Comparison of ENCODE assay signal across 18 cellular contexts in the genomic region with DNA sequence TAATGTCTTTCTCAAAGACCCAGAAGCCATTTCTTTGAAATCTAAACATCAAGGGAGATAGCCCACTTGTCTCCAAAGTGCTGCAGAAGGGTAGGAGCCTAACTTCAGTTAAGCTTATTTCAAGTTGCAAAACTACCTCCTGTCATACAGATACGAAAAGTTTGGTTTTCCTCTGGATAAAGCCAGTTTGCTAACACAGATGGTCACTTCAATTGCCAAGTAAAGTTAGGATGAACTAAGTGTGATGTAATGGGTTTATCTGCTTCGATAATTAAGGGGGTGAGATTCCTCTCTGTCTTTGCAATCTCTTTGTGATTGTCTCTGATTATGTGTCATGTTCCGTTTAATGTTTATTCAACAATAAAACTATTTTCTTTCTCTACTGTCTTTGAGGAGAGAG.
"Had no signal": no experiment of that assay in that cellular context is flagged by ENCODE, and none has a peak within 500 bp of the region (broad histone marks: within the 10 kb centered on the region; RNA-seq: fewer than 3 reads in every experiment).

No MANE protein-coding gene starts in this region.

- H3K27me3 Mint-ChIP-seq: activated CD4-positive, alpha-beta memory T cell treated with anti-CD3 and anti-CD28 coated beads, Interleukin-2, amount 10 ng/mL, durations not matched to agents 7 days and 5 days; activated naive CD8-positive, alpha-beta T cell had no signal

- ATAC-seq: activated CD8-positive, alpha-beta memory T cell treated with anti-CD3 and anti-CD28 coated beads, Interleukin-2, amount 10 ng/mL, durations not matched to agents 7 days and 5 days; left colon; lower lobe of right lung; T-cell had no signal

- H3K9me3 Mint-ChIP-seq: activated B cell treated with CpG ODN at 0.5 μM for 24 hours; activated CD4-positive, alpha-beta memory T cell treated with anti-CD3 and anti-CD28 coated beads, Interleukin-2, amount 10 ng/mL, durations not matched to agents 7 days and 5 days; nephron; T-cell had no signal

- H3K27ac ChIP-seq: cardiac muscle cell, lower lobe of right lung, tibial nerve, uterus had no signal

- H3K4me3 ChIP-seq: cardiac muscle cell, lower lobe of right lung, tibial nerve, uterus had no signal

- H3K4me1 Mint-ChIP-seq: activated B cell treated with CpG ODN at 0.5 μM for 24 hours; activated CD4-positive, alpha-beta memory T cell treated with anti-CD3 and anti-CD28 coated beads, Interleukin-2, amount 10 ng/mL, durations not matched to agents 7 days and 5 days; activated CD8-positive, alpha-beta memory T cell treated with anti-CD3 and anti-CD28 coated beads, Interleukin-2, amount 10 ng/mL, durations not matched to agents 7 days and 5 days; T-cell had no signal

- H3K4me3 Mint-ChIP-seq: activated B cell treated with CpG ODN at 0.5 μM for 24 hours; activated CD4-positive, alpha-beta memory T cell treated with anti-CD3 and anti-CD28 coated beads, Interleukin-2, amount 10 ng/mL, durations not matched to agents 7 days and 5 days; activated CD8-positive, alpha-beta memory T cell treated with anti-CD3 and anti-CD28 coated beads, Interleukin-2, amount 10 ng/mL, durations not matched to agents 7 days and 5 days; activated naive CD8-positive, alpha-beta T cell; nephron; T-cell had no signal

- FAIRE-seq: islet of Langerhans had no signal

- H3K4me1 ChIP-seq: lower lobe of right lung, tibial nerve, uterus had no signal

- H3K36me3 ChIP-seq: cardiac muscle cell, lower lobe of right lung, tibial nerve, uterus had no signal

- H3K27ac Mint-ChIP-seq: activated B cell treated with CpG ODN at 0.5 μM for 24 hours; activated CD4-positive, alpha-beta memory T cell treated with anti-CD3 and anti-CD28 coated beads, Interleukin-2, amount 10 ng/mL, durations not matched to agents 7 days and 5 days; activated CD8-positive, alpha-beta memory T cell treated with anti-CD3 and anti-CD28 coated beads, Interleukin-2, amount 10 ng/mL, durations not matched to agents 7 days and 5 days; activated naive CD8-positive, alpha-beta T cell; nephron; T-cell had no signal

- H3K27me3 ChIP-seq: cardiac muscle cell, tibial nerve, uterus had no signal

- H3K36me3 Mint-ChIP-seq: activated CD8-positive, alpha-beta memory T cell treated with anti-CD3 and anti-CD28 coated beads, Interleukin-2, amount 10 ng/mL, durations not matched to agents 7 days and 5 days; activated naive CD8-positive, alpha-beta T cell; T-cell had no signal

- DNase-seq: activated B cell treated with CpG ODN at 0.5 μM for 24 hours; activated CD4-positive, alpha-beta memory T cell treated with anti-CD3 and anti-CD28 coated beads, Interleukin-2, amount 10 ng/mL, durations not matched to agents 7 days and 5 days; activated CD4-positive, alpha-beta T cell treated with anti-CD3 and anti-CD28 coated beads for 48 hours; activated CD8-positive, alpha-beta memory T cell treated with anti-CD3 and anti-CD28 coated beads, Interleukin-2, amount 10 ng/mL, durations not matched to agents 7 days and 5 days; dermis blood vessel endothelial cell; effector memory CD4-positive, alpha-beta T cell; left colon; lower lobe of right lung; nucleus accumbens; posterior cingulate gyrus; stimulated activated naive CD4-positive, alpha-beta T cell; T-cell; uterus had no signal

- H3K9me3 ChIP-seq: lower lobe of right lung, tibial nerve, uterus had no signal
